ENCODE assay signal across 1 cellular context in the genomic region with DNA sequence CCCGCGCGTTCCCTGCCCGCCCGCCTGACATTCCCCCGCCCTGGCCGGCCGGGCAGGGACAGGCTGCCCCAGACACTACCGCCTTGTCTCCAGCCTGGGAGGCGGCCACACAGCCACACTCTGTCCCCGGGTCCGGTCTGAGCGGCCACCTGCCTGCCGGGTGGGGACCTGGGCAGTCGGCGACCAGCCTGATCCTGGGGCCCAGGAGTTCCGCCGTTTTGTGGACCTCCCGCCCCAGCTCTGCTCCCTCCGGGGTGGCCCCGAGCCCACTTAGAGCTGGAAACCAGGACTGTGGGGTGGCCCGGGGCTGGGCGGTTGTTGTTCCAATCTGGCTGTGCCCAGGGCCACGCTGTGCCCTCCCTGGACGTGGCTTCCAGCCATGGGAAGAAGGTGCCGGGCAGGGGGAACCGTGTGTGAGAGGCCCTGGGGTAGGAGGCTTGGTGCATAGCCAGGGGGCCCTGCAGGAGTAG.
TF ChIP-seq lines count a peak whose summit lies in the region.

No MANE protein-coding gene starts in this region.

TF ChIP-seq in HepG2, 621 proteins besides CTCF, POLR2A, EP300 and RAD21 (continued from another document):
- TF ChIP-seq, protein P1, sequence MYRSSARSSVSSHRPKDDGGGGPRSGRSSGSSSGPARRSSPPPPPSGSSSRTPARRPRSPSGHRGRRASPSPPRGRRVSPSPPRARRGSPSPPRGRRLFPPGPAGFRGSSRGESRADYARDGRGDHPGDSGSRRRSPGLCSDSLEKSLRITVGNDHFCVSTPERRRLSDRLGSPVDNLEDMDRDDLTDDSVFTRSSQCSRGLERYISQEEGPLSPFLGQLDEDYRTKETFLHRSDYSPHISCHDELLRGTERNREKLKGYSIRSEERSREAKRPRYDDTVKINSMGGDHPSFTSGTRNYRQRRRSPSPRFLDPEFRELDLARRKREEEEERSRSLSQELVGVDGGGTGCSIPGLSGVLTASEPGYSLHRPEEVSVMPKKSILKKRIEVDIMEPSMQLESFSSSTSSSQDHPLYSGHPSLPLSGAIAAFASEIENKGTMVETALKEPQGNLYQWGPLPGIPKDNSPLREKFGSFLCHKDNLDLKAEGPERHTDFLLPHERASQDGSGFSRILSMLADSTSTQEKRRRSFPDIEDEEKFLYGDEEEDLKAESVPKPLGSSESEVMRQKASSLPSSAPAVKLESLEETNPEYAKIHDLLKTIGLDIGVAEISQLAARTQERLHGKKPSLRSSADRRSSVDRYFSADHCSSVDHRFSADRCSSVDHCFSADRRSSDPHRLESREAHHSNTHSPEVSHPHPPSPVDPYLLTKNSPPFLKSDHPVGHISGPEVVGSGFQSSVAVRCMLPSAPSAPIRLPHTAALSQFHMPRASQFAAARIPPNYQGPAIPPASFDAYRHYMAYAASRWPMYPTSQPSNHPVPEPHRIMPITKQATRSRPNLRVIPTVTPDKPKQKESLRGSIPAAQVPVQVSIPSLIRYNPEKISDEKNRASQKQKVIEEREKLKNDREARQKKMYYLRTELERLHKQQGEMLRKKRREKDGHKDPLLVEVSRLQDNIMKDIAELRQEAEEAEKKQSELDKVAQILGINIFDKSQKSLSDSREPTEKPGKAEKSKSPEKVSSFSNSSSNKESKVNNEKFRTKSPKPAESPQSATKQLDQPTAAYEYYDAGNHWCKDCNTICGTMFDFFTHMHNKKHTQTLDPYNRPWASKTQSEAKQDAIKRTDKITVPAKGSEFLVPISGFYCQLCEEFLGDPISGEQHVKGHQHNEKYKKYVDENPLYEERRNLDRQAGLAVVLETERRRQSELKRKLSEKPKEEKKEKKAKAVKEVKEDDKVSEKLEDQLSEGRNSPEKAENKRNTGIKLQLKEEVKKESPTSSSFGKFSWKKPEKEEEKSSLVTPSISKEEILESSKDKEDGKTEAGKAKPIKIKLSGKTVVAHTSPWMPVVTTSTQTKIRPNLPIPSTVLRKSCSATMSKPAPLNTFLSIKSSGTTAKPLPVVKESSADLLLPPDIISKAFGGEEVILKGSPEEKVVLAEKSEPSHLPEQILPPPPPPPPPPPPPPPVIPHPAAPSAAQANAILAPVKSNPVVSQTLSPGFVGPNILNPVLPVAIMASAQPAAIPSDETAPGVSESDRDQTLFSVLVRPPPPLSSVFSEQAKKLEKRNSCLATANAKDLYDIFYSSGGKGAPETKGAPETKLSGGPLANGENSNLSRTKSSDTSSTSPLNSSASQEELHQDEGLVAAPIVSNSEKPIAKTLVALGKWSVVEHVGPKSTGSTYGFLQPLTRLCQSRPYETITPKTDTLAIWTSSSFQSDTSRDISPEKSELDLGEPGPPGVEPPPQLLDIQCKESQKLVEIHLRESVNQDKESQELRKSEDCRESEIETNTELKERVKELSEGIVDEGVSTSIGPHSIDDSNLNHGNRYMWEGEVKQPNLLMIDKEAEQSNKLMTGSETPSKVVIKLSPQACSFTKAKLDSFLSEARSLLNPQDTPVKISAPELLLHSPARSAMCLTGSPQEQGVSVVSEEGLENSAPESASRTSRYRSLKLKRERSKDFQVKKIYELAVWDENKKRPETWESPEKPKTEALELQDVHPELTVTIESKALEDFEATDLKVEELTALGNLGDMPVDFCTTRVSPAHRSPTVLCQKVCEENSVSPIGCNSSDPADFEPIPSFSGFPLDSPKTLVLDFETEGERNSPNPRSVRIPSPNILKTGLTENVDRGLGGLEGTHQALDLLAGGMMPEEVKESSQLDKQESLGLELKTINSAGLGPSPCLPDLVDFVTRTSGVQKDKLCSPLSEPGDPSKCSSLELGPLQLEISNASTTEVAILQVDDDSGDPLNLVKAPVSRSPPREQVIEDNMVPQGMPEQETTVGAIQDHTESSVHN (CRISPR knock-in tag; IDR thresholded peaks at IDR 0.05): no peak
